Comparison of ENCODE assay signal across 8 cellular contexts in genomic region chr18:74291771-74292540, GRCh38. TPM values are rescaled to one million over a fixed set of nuclear protein-coding genes. Genes with fewer than 3 reads are reported as not detected.
A peak's percentile ranks its signal among the peaks of the same experiment; 100 is the strongest.
DNase-seq lines count a peak whose midpoint lies in the region; ATAC-seq and TF ChIP-seq lines count a peak whose summit lies in the region.

TSS of gene CYB5A (minus strand) at chr18:74291963. CDS start at chr18:74291875, 88 bp downstream.

- H3F3A ChIP-seq in OCI-LY1 (ENCODE audit: insufficient read depth, low read length) = 0 out of 2 replicates have a peak, but pooled peaks cover 9% of the 10 kb centered on the region

- H3K36me3 ChIP-seq in OCI-LY1 (ENCODE audit: insufficient read depth, low read length) (peaks cover 10% of the 10 kb centered on the region), mucosa of descending colon (ENCODE audit: low read depth) (peaks cover 4% of the 10 kb centered on the region)

- H3K4me2 ChIP-seq in OCI-LY1 (ENCODE audit: low read length) = peak within 1 kb of the TSS; percentile 81

- H3K27me3 ChIP-seq in OCI-LY1 (ENCODE audit: insufficient read depth, low read length) = no peaks in the 10 kb centered on the region

- H3K9ac ChIP-seq in OCI-LY1 (ENCODE audit: low read length) = peak within 1 kb of the TSS; percentile 88

- peaks cover 9% of the 10 kb centered on the region; the same call in 1 of the 2 replicates for H3K79me2 ChIP-seq in OCI-LY1 (ENCODE audit: insufficient read depth, low read length)

- TF ChIP-seq CTCF in OCI-LY1 (IDR thresholded peaks at IDR 0.05; ENCODE audit: low read length) = 0 out of 2 replicates have a peak, but pooled peaks have one; percentile 13
- no peak for TF ChIP-seq CTCF in epithelial cell of esophagus (IDR thresholded peaks at IDR 0.05; ENCODE audit: insufficient read depth, low read depth, low read length, missing control alignments)
- peak; percentile 23 for TF ChIP-seq CTCF in mucosa of descending colon (IDR thresholded peaks at IDR 0.05)

- H3K27ac ChIP-seq in OCI-LY1 (ENCODE audit: low read depth, low read length, poor library complexity, severe bottlenecking) = peak within 1 kb of the TSS; percentile 75

- ATAC-seq in GM19463 (IDR thresholded peaks at IDR 0.05; ENCODE audit: unreplicated experiment) (peak; percentile 99), mucosa of descending colon (peak; percentile 96)

- H2AFZ ChIP-seq in OCI-LY1 (ENCODE audit: low read length) = peak within 1 kb of the TSS; percentile 43; the same call in 1 of the 2 replicates

- H3K9me2 ChIP-seq in OCI-LY1 (ENCODE audit: low read depth, low read length) = no peaks in the 10 kb centered on the region

- H3K4me3 ChIP-seq in OCI-LY1 (ENCODE audit: low read depth, low read length, poor library complexity, severe bottlenecking) = peak within 1 kb of the TSS; percentile 92
- H3K4me3 ChIP-seq in epithelial cell of esophagus (ENCODE audit: low read length) = peak within 1 kb of the TSS; percentile 80
- H3K4me3 ChIP-seq in mucosa of descending colon = peak within 1 kb of the TSS; percentile 74

- H3K9me3 ChIP-seq in OCI-LY1 (ENCODE audit: low read length) (peaks cover 2% of the 10 kb centered on the region; the same call in 1 of the 2 replicates), mucosa of descending colon (no peaks in the 10 kb centered on the region)

- DNase-seq in CMK (ENCODE audit: low read depth) (peak; percentile 86), HS-5 (ENCODE audit: low read depth) (peak; percentile 59), activated T-cell treated with anti-CD3 and anti-CD28 coated beads for 4 hours (peak; percentile 98), epithelial cell of esophagus (ENCODE audit: low read depth) (peak; percentile 95), mucosa of descending colon (peak; percentile 98 to 99 (median 99))
- DNase-seq in stimulated activated CD8-positive, alpha-beta memory T cell treated with anti-CD3 and anti-CD28 coated beads, Interleukin-4, amount 100 ng/mL, for 24 hours (ENCODE audit: low read depth) = peak; percentile 98

- no peaks in the 10 kb centered on the region for H4K20me1 ChIP-seq in OCI-LY1 (ENCODE audit: insufficient read depth, low read length)

- intact Hi-C loops in mucosa of descending colon (cut with DNase I, micrococcal nuclease) = no loop called here

- H3K4me1 ChIP-seq in OCI-LY1 (ENCODE audit: insufficient read depth, low read length, severe bottlenecking) (peaks cover 45% of the 10 kb centered on the region), mucosa of descending colon (ENCODE audit: low read depth) (no peaks in the 10 kb centered on the region)

RNA-seq across cellular contexts. Expression of gene CYB5A, which starts in this region (rescaled TPM):
- 100 to 1,000 TPM; 123 to 183 (median 126) TPM for total RNA-seq in mucosa of descending colon

Comparison
In these comparisons a context has a peak if more than half of its experiments do, and no peak if none do; other contexts are left out.
1. Peak in every context shown above with its lines: DNase-seq, ATAC-seq, H3K4me3 ChIP-seq and H3K27ac ChIP-seq.